Comparison of ENCODE assay signal across 16 cellular contexts in genomic region chr1:243483952-243484351, GRCh38.
DNase-seq lines count a peak whose midpoint lies in the region; ATAC-seq, FAIRE-seq and TF ChIP-seq lines count a peak whose summit lies in the region.
"Had no signal": no experiment of that assay in that cellular context is flagged by ENCODE, and none has a peak within 500 bp of the region (broad histone marks: within the 10 kb centered on the region; RNA-seq: fewer than 3 reads in every experiment).

No MANE protein-coding gene starts in this region.

- no peak overlapping the region for H3K27ac Mint-ChIP-seq in activated T-helper 1 cell treated with anti-CD3 and anti-CD28 coated beads, Interleukin-12 subunit alpha, Interleukin-12 subunit beta, Interleukin-2, Interleukin-4 antibody, amounts not matched to agents 30 ng/mL and 10 ng/mL and 1 ng/mL, durations not matched to agents 14 hours and 24 hours and 36 hours
- H3K27ac Mint-ChIP-seq in type B pancreatic cell = no peak overlapping the region

- H3K4me1 Mint-ChIP-seq in activated T-helper 1 cell treated with anti-CD3 and anti-CD28 coated beads, Interleukin-12 subunit alpha, Interleukin-12 subunit beta, Interleukin-2, Interleukin-4 antibody, amounts not matched to agents 30 ng/mL and 10 ng/mL and 1 ng/mL, durations not matched to agents 14 hours and 24 hours and 36 hours (ENCODE audit: low read depth) = peaks cover 22% of the 10 kb centered on the region
- H3K4me1 Mint-ChIP-seq in type B pancreatic cell (ENCODE audit: unreplicated experiment) = peaks cover 7% of the 10 kb centered on the region

- TF ChIP-seq EP300 in HepG2 (IDR thresholded peaks at IDR 0.05; ENCODE audit: low read depth in 2 of 2, low read length in 2 of 2) = no peak
- TF ChIP-seq EP300 in HepG2 (CRISPR knock-in tag; IDR thresholded peaks at IDR 0.05; ENCODE audit: borderline replicate concordance) = no peak

- no peaks in the 10 kb centered on the region for H3K9me3 Mint-ChIP-seq in activated T-helper 1 cell treated with anti-CD3 and anti-CD28 coated beads, Interleukin-12 subunit alpha, Interleukin-12 subunit beta, Interleukin-2, Interleukin-4 antibody, amounts not matched to agents 30 ng/mL and 10 ng/mL and 1 ng/mL, durations not matched to agents 14 hours and 24 hours and 36 hours
- peaks cover 7% of the 10 kb centered on the region for H3K9me3 Mint-ChIP-seq in type B pancreatic cell

- peaks cover 7% of the 10 kb centered on the region for H3K27me3 Mint-ChIP-seq in activated T-helper 1 cell treated with anti-CD3 and anti-CD28 coated beads, Interleukin-12 subunit alpha, Interleukin-12 subunit beta, Interleukin-2, Interleukin-4 antibody, amounts not matched to agents 30 ng/mL and 10 ng/mL and 1 ng/mL, durations not matched to agents 14 hours and 24 hours and 36 hours (ENCODE audit: insufficient read depth)
- peaks cover 15% of the 10 kb centered on the region for H3K27me3 Mint-ChIP-seq in type B pancreatic cell

- no peaks in the 10 kb centered on the region for H3K36me3 Mint-ChIP-seq in activated T-helper 1 cell treated with anti-CD3 and anti-CD28 coated beads, Interleukin-12 subunit alpha, Interleukin-12 subunit beta, Interleukin-2, Interleukin-4 antibody, amounts not matched to agents 30 ng/mL and 10 ng/mL and 1 ng/mL, durations not matched to agents 14 hours and 24 hours and 36 hours (ENCODE audit: low read depth)
- peaks cover 4% of the 10 kb centered on the region for H3K36me3 Mint-ChIP-seq in type B pancreatic cell

- H3K4me1 ChIP-seq in liver (ENCODE audit: control insufficient read depth in 4 of 4, insufficient read depth in 4 of 4, low read length in 3 of 4) (peaks cover 0 to 13% (median 7%) of the 10 kb centered on the region in 4 donors), HepG2 (ENCODE audit: insufficient read depth, low read length) (no peaks in the 10 kb centered on the region)
- H3K4me1 ChIP-seq: pancreas had no signal

- CTCF ChIA-PET in HepG2 (lab: Yijun Ruan, JAX; ENCODE audit: low intra/inter-chr PET ratio, low total read pairs) = no interaction called here

- no peaks in the 10 kb centered on the region for H3K27me3 ChIP-seq in liver (ENCODE audit: control insufficient read depth in 4 of 4, insufficient read depth in 4 of 4, low read length in 3 of 4)
- H3K27me3 ChIP-seq in HepG2 (ENCODE audit: control insufficient read depth in 1 of 2, insufficient read depth in 2 of 2, low read length in 2 of 2) = no peaks in the 10 kb centered on the region
- H3K27me3 ChIP-seq: ascending aorta, pancreas had no signal

- POLR2A ChIA-PET in HepG2 (lab: Yijun Ruan, JAX) = no interaction called here

- no peak for TF ChIP-seq CTCF in liver (IDR thresholded peaks at IDR 0.05; ENCODE audit: low read depth, low read length, missing input control)
- TF ChIP-seq CTCF in HepG2 (CRISPR knock-in tag; IDR thresholded peaks at IDR 0.05) = no peak
- no peak for TF ChIP-seq CTCF in type B pancreatic cell (conservative IDR thresholded peaks at IDR 0.05)

- H3K9ac ChIP-seq in liver (ENCODE audit: low read depth in 1 of 2, low read length in 2 of 2) (peak overlapping the region; percentile 46 to 78), HepG2 (ENCODE audit: insufficient read depth, low read depth, low read length) (no peak overlapping the region)

- BruUV-seq in HepG2 (replicated peaks; lab: Mats Ljungman, UMichigan) = no TSS peak

- no peak for TF ChIP-seq POLR2A in HepG2 (IDR thresholded peaks at IDR 0.05; ENCODE audit: insufficient read depth in 1 of 2, low read depth in 2 of 2, low read length in 2 of 2)

- no peaks in the 10 kb centered on the region for H3K9me3 ChIP-seq in liver (ENCODE audit: control insufficient read depth in 4 of 4, low read length in 3 of 4)
- no peaks in the 10 kb centered on the region for H3K9me3 ChIP-seq in HepG2 (ENCODE audit: low read length)
- H3K9me3 ChIP-seq: ascending aorta, pancreas had no signal

- peak overlapping the region; percentile 11 to 75 (median 62) for H3K4me3 ChIP-seq in liver (ENCODE audit: low read depth in 1 of 3, low read length in 3 of 3)
- H3K4me3 ChIP-seq in HepG2 (replicated peaks in 1 of 3; ENCODE audit: insufficient read depth in 1 of 3, low read depth in 2 of 3, low read length in 3 of 3) = no peak overlapping the region

- no peaks in the 10 kb centered on the region for H3K36me3 ChIP-seq in liver (ENCODE audit: control insufficient read depth in 4 of 4, insufficient read depth in 3 of 4, low read depth in 1 of 4, low read length in 3 of 4)
- no peaks in the 10 kb centered on the region for H3K36me3 ChIP-seq in HepG2 (replicated peaks in 1 of 2; ENCODE audit: control insufficient read depth in 1 of 2, insufficient read depth in 2 of 2, low read length in 2 of 2)
- H3K36me3 ChIP-seq: pancreas, WERI-Rb-1 had no signal

- in situ Hi-C loops in HepG2 (cut with HindIII; ENCODE audit: extremely low pct_ligation_motif_present, low pct_unique_long_range_greater_than_20kb) = no loop called here

- intact Hi-C loops in HepG2 (cut with micrococcal nuclease; ENCODE audit: unreplicated experiment) = no loop called here
- intact Hi-C loops in activated T-helper 1 cell treated with anti-CD3 and anti-CD28 coated beads, Interleukin-12 subunit alpha, Interleukin-12 subunit beta, Interleukin-2, Interleukin-4 antibody, amounts not matched to agents 30 ng/mL and 10 ng/mL and 1 ng/mL, durations not matched to agents 14 hours and 24 hours and 36 hours (cut with micrococcal nuclease) = loop anchor here (5.0 kb wide), 1 partner anchor 142 kb away; no protein-coding TSS in a partner anchor

- H3K27ac ChIP-seq in liver (ENCODE audit: low read depth in 1 of 2, low read length in 2 of 2) (peak overlapping the region; percentile 83 to 94), HepG2 (ENCODE audit: extremely low read length, insufficient read depth, low read length) (no peak overlapping the region)
- H3K27ac ChIP-seq: ascending aorta, pancreas had no signal

- no peak for FAIRE-seq in HepG2 (lab: Jason Lieb, UNC)
- FAIRE-seq: pancreas, small intestine had no signal

- 45% methylated on average over 16 of the region's 16 CpGs for WGBS in liver
- WGBS in HepG2 (ENCODE audit: low lambda C conversion rate) = 95% methylated on average over 15 of the region's 16 CpGs

- DNase-seq in HepG2 (ENCODE audit: low spot score) (no peak), left lobe of liver (ENCODE audit: low spot score) (peak; percentile 83), type B pancreatic cell (ENCODE audit: extremely low spot score, unreplicated experiment) (no peak), DMS 273 (lab: John Stamatoyannopoulos, UW; ENCODE audit: unreplicated experiment) (no peak), HuH-7 (ENCODE audit: low spot score) (no peak), dedifferentiated amniotic fluid mesenchymal stem cell (ENCODE audit: extremely low spot score) (no peak)
- no peak for DNase-seq in activated T-helper 1 cell treated with anti-CD3 and anti-CD28 coated beads, Interleukin-12 subunit alpha, Interleukin-12 subunit beta, Interleukin-2, Interleukin-4 antibody, amounts not matched to agents 30 ng/mL and 10 ng/mL and 1 ng/mL, durations not matched to agents 14 hours and 24 hours and 36 hours (ENCODE audit: low spot score)
- DNase-seq: effector CD4-positive, alpha-beta T cell; KG1; NCI-H1417 treated with DMSO at 0.1 percent for 48 hours; NCI-H510A; pancreas; small intestine had no signal

- peak overlapping the region; percentile 45 for H3K4me3 Mint-ChIP-seq in activated T-helper 1 cell treated with anti-CD3 and anti-CD28 coated beads, Interleukin-12 subunit alpha, Interleukin-12 subunit beta, Interleukin-2, Interleukin-4 antibody, amounts not matched to agents 30 ng/mL and 10 ng/mL and 1 ng/mL, durations not matched to agents 14 hours and 24 hours and 36 hours
- peak overlapping the region; percentile 77 for H3K4me3 Mint-ChIP-seq in type B pancreatic cell

- no peaks in the 10 kb centered on the region for H3K79me2 ChIP-seq in HepG2 (ENCODE audit: insufficient read depth, low read length)

- no peak overlapping the region for H3K4me2 ChIP-seq in HepG2 (ENCODE audit: low read depth, low read length)

- no peaks in the 10 kb centered on the region for H4K20me1 ChIP-seq in HepG2 (ENCODE audit: insufficient read depth, low read length)

- no peak for ATAC-seq in HepG2
- ATAC-seq in left lobe of liver = peak; percentile 80

- H2AFZ ChIP-seq in HepG2 (ENCODE audit: low read length) = no peak overlapping the region

- peak in 1 of 2 donors; percentile 54 for TF ChIP-seq RAD21 in liver (IDR thresholded peaks at IDR 0.05)
- no peak for TF ChIP-seq RAD21 in HepG2 (CRISPR knock-in tag; IDR thresholded peaks at IDR 0.05)

TF ChIP-seq in HepG2, 621 proteins besides CTCF, POLR2A, EP300 and RAD21 (continues in another document):
- TF ChIP-seq FOXO1 (CRISPR knock-in tag; IDR thresholded peaks at IDR 0.05) (no peak), TSC22D2 (CRISPR knock-in tag; IDR thresholded peaks at IDR 0.05; ENCODE audit: borderline replicate concordance) (no peak), CC2D1A (CRISPR knock-in tag; IDR thresholded peaks at IDR 0.05) (no peak), ZNF253 (CRISPR knock-in tag; IDR thresholded peaks at IDR 0.05; ENCODE audit: borderline replicate concordance) (no peak), ZNF564 (CRISPR knock-in tag; IDR thresholded peaks at IDR 0.05) (no peak), SNRNP70 (IDR thresholded peaks at IDR 0.05; ENCODE audit: low read depth, low read length) (no peak)
- TF ChIP-seq, protein P1, sequence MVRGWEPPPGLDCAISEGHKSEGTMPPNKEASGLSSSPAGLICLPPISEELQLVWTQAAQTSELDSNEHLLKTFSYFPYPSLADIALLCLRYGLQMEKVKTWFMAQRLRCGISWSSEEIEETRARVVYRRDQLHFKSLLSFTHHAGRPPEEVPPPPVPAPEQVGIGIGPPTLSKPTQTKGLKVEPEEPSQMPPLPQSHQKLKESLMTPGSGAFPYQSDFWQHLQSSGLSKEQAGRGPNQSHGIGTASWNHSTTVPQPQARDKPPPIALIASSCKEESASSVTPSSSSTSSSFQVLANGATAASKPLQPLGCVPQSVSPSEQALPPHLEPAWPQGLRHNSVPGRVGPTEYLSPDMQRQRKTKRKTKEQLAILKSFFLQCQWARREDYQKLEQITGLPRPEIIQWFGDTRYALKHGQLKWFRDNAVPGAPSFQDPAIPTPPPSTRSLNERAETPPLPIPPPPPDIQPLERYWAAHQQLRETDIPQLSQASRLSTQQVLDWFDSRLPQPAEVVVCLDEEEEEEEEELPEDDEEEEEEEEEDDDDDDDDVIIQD (CRISPR knock-in tag; IDR thresholded peaks at IDR 0.05; ENCODE audit: low read depth) = no peak
- TF ChIP-seq, protein P2, sequence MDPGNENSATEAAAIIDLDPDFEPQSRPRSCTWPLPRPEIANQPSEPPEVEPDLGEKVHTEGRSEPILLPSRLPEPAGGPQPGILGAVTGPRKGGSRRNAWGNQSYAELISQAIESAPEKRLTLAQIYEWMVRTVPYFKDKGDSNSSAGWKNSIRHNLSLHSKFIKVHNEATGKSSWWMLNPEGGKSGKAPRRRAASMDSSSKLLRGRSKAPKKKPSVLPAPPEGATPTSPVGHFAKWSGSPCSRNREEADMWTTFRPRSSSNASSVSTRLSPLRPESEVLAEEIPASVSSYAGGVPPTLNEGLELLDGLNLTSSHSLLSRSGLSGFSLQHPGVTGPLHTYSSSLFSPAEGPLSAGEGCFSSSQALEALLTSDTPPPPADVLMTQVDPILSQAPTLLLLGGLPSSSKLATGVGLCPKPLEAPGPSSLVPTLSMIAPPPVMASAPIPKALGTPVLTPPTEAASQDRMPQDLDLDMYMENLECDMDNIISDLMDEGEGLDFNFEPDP (CRISPR knock-in tag; conservative IDR thresholded peaks at IDR 0.05) = no peak

Comparison
In these comparisons a context has a peak if more than half of its experiments do, and no peak if none do; other contexts are left out.
1. H3K4me3 ChIP-seq: peak in liver (3 of 3); none in HepG2 (0 of 3).